In the genomic region with DNA sequence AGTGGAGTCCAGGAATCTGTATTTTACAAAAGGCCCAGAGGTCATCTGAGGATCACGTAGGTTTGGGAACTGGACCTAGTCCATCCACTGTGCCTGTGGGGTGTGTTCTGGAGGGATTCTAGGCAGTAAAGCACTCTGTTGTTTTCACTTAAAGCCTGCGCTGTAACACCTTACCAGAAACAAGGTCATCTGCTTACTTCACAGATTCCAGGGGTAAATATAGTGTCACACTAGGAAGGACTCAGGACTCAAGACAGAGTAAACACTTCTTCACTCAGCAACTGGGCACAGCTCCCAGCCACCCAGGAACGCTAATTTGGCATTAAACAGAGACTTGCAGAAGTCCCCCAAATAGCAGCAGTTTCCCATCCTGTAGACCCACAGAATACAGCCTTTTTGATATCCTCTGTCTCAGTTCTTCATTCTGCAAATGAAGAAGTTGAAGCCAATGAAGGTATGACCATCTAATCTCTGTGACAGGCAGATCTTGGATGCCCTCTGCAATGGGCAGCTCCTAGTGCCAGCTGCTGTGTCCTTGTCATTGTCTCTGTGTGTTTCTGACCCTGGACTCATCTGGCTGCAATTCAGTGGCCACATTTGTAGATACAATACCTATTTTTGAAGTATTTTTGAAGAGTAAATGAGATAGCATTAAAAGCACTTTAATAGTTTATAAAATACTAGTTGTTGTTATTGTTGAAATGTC, we compare ENCODE assay signal across 22 cellular contexts.
DNase-seq lines count a peak whose midpoint lies in the region; ATAC-seq and TF ChIP-seq lines count a peak whose summit lies in the region.
"Had no signal": no experiment of that assay in that cellular context is flagged by ENCODE, and none has a peak within 500 bp of the region (broad histone marks: within the 10 kb centered on the region; RNA-seq: fewer than 3 reads in every experiment).

No MANE protein-coding gene starts in this region.

- DNase-seq in NCI-H446 treated with DMSO at 0.1 percent for 48 hours (lab: John Stamatoyannopoulos, UW) = peak; percentile 2
- DNase-seq in globus pallidus (ENCODE audit: low spot score) = peak; percentile 7
- peak; percentile 39 for DNase-seq in lung (ENCODE audit: low spot score)
- no peak for DNase-seq in retina
- no peak for DNase-seq in epidermal melanocyte (ENCODE audit: insufficient read length, low spot score)
- DNase-seq in NCI-H1417 (lab: John Stamatoyannopoulos, UW) = no peak
- DNase-seq: ACHN; Caco-2; CD4-positive, alpha-beta T cell; DMS 273 treated with DMSO at 0.1 percent for 48 hours; DMS79 treated with DMSO at 0.1 percent for 48 hours; NCI-H1105; NCI-H69; RPMI8226; SIG-M5; SK-N-SH had no signal

- no peaks in the 10 kb centered on the region for H3K9me3 ChIP-seq in lung (ENCODE audit: control insufficient read depth in 2 of 2, insufficient read depth in 1 of 2, low read length in 1 of 2)
- H3K9me3 ChIP-seq in skeletal muscle tissue (ENCODE audit: control insufficient read depth in 3 of 3, low read length in 3 of 3) = no peaks in the 10 kb centered on the region
- H3K9me3 ChIP-seq: BLaER1, Caco-2, SK-N-SH had no signal

- peak; percentile 45 for ATAC-seq in lung (ENCODE audit: insufficient read depth, low FRiP score)
- ATAC-seq: HepG2, K562 had no signal

- H3K4me1 ChIP-seq in lung (ENCODE audit: control insufficient read depth in 2 of 2, insufficient read depth in 2 of 2, low read length in 2 of 2) (peaks cover 4 to 6% of the 10 kb centered on the region in 2 donors), skeletal muscle tissue (ENCODE audit: control insufficient read depth in 3 of 3, insufficient read depth in 3 of 3, low read length in 3 of 3) (peaks cover 26 to 44% (median 28%) of the 10 kb centered on the region in 3 donors)
- H3K4me1 ChIP-seq: BLaER1, Caco-2 had no signal

- H3K4me3 ChIP-seq in lung (no peak overlapping the region), skeletal muscle tissue (ENCODE audit: low read length in 3 of 3) (peak overlapping the region in 2 of 3 donors; percentile 1 to 54)
- H3K4me3 ChIP-seq: BLaER1, K562, PC-9 had no signal

- no peaks in the 10 kb centered on the region for H3K36me3 ChIP-seq in lung (ENCODE audit: control insufficient read depth in 2 of 2, insufficient read depth in 2 of 2, low read length in 2 of 2)
- H3K36me3 ChIP-seq in skeletal muscle tissue (ENCODE audit: control insufficient read depth in 3 of 3, insufficient read depth in 3 of 3, low read length in 3 of 3) = no peaks in the 10 kb centered on the region
- H3K36me3 ChIP-seq: BLaER1 had no signal

- H3K27ac ChIP-seq in lung (ENCODE audit: low read depth in 1 of 2, low read length in 1 of 2) = no peak overlapping the region
- peak overlapping the region; percentile 69 for H3K27ac ChIP-seq in skeletal muscle tissue (ENCODE audit: low read depth, low read length)
- H3K27ac ChIP-seq: BLaER1, HL-60, PC-9 had no signal

- H3K9ac ChIP-seq in skeletal muscle tissue (ENCODE audit: low read depth in 1 of 3, low read length in 3 of 3) = peak overlapping the region in 1 of 3 donors; percentile 47
- H3K9ac ChIP-seq: BLaER1, SK-N-SH had no signal

- no peak for TF ChIP-seq CTCF in lung (IDR thresholded peaks at IDR 0.05; ENCODE audit: control extremely low read depth, extremely low read depth)

- H3K27me3 ChIP-seq in lung (ENCODE audit: control insufficient read depth, insufficient read depth) (no peaks in the 10 kb centered on the region), skeletal muscle tissue (ENCODE audit: control insufficient read depth in 3 of 3, insufficient read depth in 3 of 3, low read length in 3 of 3) (no peaks in the 10 kb centered on the region)

- WGBS in lung, 2 donors = 61 to 80% methylated on average over 3 of the region's 3 CpGs

Comparison
In these comparisons a context has a peak if more than half of its experiments do, and no peak if none do; other contexts are left out.
1. DNase-seq: peak in NCI-H446 treated with DMSO at 0.1 percent for 48 hours (single experiment), globus pallidus (single experiment) and lung (single experiment); none in retina (single experiment), epidermal melanocyte (single experiment) and NCI-H1417 (0 of 3).